ENCODE assay signal across 16 cellular contexts in the genomic region with DNA sequence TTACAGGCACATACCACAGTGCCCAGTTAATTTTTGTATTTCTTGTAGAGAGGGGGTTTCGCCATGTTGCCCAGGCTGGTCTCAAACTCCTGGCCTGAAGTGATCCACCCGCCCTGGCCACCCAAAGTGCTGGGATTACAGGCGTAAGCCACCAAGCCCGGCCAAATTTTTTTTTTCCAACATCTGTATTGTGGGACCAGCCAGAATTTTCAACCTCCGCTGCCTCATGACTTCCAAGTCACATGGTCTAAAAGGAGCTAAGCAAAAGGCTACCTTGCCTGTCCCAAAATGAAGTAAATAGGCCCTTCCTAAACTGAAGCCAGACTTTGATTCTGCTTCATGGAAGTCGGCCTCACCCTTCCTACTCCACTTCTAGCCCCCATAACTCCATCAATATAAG. TPM values are rescaled to one million over a fixed set of nuclear protein-coding genes. Genes with fewer than 3 reads are reported as not detected.
DNase-seq lines count a peak whose midpoint lies in the region; ATAC-seq and TF ChIP-seq lines count a peak whose summit lies in the region.
"Had no signal": no experiment of that assay in that cellular context is flagged by ENCODE, and none has a peak within 500 bp of the region (broad histone marks: within the 10 kb centered on the region; RNA-seq: fewer than 3 reads in every experiment).

No MANE protein-coding gene starts in this region.

- no peak for ATAC-seq in Right ventricle myocardium superior (ENCODE audit: poor library complexity)
- ATAC-seq: CD8-positive, alpha-beta T cell had no signal

- H3K36me3 ChIP-seq in left ventricle myocardium inferior (peaks cover 42% of the 10 kb centered on the region), neutrophil (peaks cover 75% of the 10 kb centered on the region), uterus (no peaks in the 10 kb centered on the region)

- H3K4me3 Mint-ChIP-seq in endothelial cell (ENCODE audit: unreplicated experiment) = peak overlapping the region; percentile 47
- H3K4me3 Mint-ChIP-seq: CD8-positive, alpha-beta T cell had no signal

- no peaks in the 10 kb centered on the region for H3K27me3 ChIP-seq in left ventricle myocardium inferior (ENCODE audit: low read depth)
- H3K27me3 ChIP-seq in neutrophil = no peaks in the 10 kb centered on the region
- H3K27me3 ChIP-seq in uterus = no peaks in the 10 kb centered on the region

- H3K4me1 Mint-ChIP-seq in endothelial cell (ENCODE audit: unreplicated experiment) = peaks cover 4% of the 10 kb centered on the region

- intact Hi-C loops in left ventricle myocardium inferior (cut with micrococcal nuclease) = no loop called here
- intact Hi-C loops in Right ventricle myocardium superior (cut with DNase I) = no loop called here
- intact Hi-C loops in uterus (cut with DNase I; ENCODE audit: low total_unique reads) = no loop called here

- no peaks in the 10 kb centered on the region for H3K9me3 ChIP-seq in left ventricle myocardium inferior (replicated peaks)
- H3K9me3 ChIP-seq in neutrophil = no peaks in the 10 kb centered on the region
- H3K9me3 ChIP-seq in uterus = no peaks in the 10 kb centered on the region

- no peak for DNase-seq in left ventricle myocardium inferior
- DNase-seq in Right ventricle myocardium superior = no peak
- DNase-seq in endothelial cell (ENCODE audit: low spot score) = no peak
- DNase-seq in uterus = peak in 1 of 2 donors; percentile 44
- DNase-seq in NCI-H2171 treated with DMSO at 0.1 percent for 48 hours (lab: John Stamatoyannopoulos, UW) = no peak
- DNase-seq in AG20443 (ENCODE audit: low spot score) = no peak
- DNase-seq: CD8-positive, alpha-beta T cell; DND-41; GDM1; HCEC 1CT; Karpas-422; MM.1S; NCI-H1417; NCI-H1930; NCI-H510A treated with DMSO at 0.1 percent for 48 hours had no signal

- H3K27ac ChIP-seq in left ventricle myocardium inferior (replicated peaks) = peak overlapping the region; percentile 80
- peak overlapping the region; percentile 81 for H3K27ac ChIP-seq in neutrophil
- peak overlapping the region; percentile 32 to 44 for H3K27ac ChIP-seq in uterus

- H3K27ac Mint-ChIP-seq in endothelial cell (ENCODE audit: unreplicated experiment) = no peak overlapping the region

- H3K4me3 ChIP-seq in left ventricle myocardium inferior (no peak overlapping the region), neutrophil (ENCODE audit: low read depth in 1 of 2, low read length in 1 of 2) (no peak overlapping the region), uterus (no peak overlapping the region)

- no peaks in the 10 kb centered on the region for H3K9me3 Mint-ChIP-seq in endothelial cell (ENCODE audit: unreplicated experiment)
- H3K9me3 Mint-ChIP-seq: CD8-positive, alpha-beta T cell had no signal

- peaks cover 68% of the 10 kb centered on the region for H3K4me1 ChIP-seq in left ventricle myocardium inferior
- H3K4me1 ChIP-seq in neutrophil (ENCODE audit: control insufficient read depth in 1 of 2, insufficient read depth in 1 of 2, low read depth in 1 of 2, low read length in 1 of 2) = peaks cover 39 to 42% of the 10 kb centered on the region in 2 experiments
- peaks cover 7 to 9% of the 10 kb centered on the region in 2 donors for H3K4me1 ChIP-seq in uterus

- no peak for TF ChIP-seq POLR2A in uterus (IDR thresholded peaks at IDR 0.05)

- H3K36me3 Mint-ChIP-seq in endothelial cell (ENCODE audit: low read depth, unreplicated experiment) = peaks cover 54% of the 10 kb centered on the region

- peaks cover 9% of the 10 kb centered on the region for H3K27me3 Mint-ChIP-seq in endothelial cell (ENCODE audit: unreplicated experiment)

- TF ChIP-seq CTCF in left ventricle myocardium inferior (IDR thresholded peaks at IDR 0.05; ENCODE audit: borderline replicate concordance) = no peak
- TF ChIP-seq CTCF in endothelial cell (IDR thresholded peaks at IDR 0.05; ENCODE audit: unreplicated experiment) = no peak
- no peak for TF ChIP-seq CTCF in neutrophil (IDR thresholded peaks at IDR 0.05)
- no peak for TF ChIP-seq CTCF in uterus (IDR thresholded peaks at IDR 0.05)

RNA-seq across cellular contexts. Expression of a gene that starts 4.2 kb away (rescaled TPM):
- total RNA-seq in left ventricle myocardium inferior (158 TPM), Right ventricle myocardium superior (158 TPM), endothelial cell (ENCODE audit: unreplicated experiment) (67.3 TPM), uterus (10 to 100 TPM; 18.4 to 58.3 (median 34.0) TPM)

RNA-seq across cellular contexts. Expression of a gene that starts 15.6 kb away (rescaled TPM):
- total RNA-seq in left ventricle myocardium inferior = 33.8 TPM
- total RNA-seq in Right ventricle myocardium superior = 29.4 TPM
- total RNA-seq in endothelial cell (ENCODE audit: unreplicated experiment) = 42.3 TPM
- total RNA-seq in uterus = 10 to 100 TPM in 3 of 4 donors, 1 to 10 TPM in 1; 7.3 to 80.8 (median 12.7) TPM

RNA-seq across cellular contexts. Expression of a gene that starts 20.9 kb away (rescaled TPM):
- 827 TPM for total RNA-seq in left ventricle myocardium inferior
- 534 TPM for total RNA-seq in Right ventricle myocardium superior
- total RNA-seq in endothelial cell (ENCODE audit: unreplicated experiment) = 7.3 TPM
- 1 to 10 TPM in 3 of 4 donors, not detected in 1; 2.8 to 3.7 (median 3.6) TPM for total RNA-seq in uterus

RNA-seq across cellular contexts. Expression of a gene that starts 23.5 kb away (rescaled TPM):
- total RNA-seq in left ventricle myocardium inferior = 182 TPM
- 179 TPM for total RNA-seq in Right ventricle myocardium superior
- total RNA-seq in endothelial cell (ENCODE audit: unreplicated experiment) = 874 TPM
- total RNA-seq in uterus = 100 to 1,000 TPM; 170 to 396 (median 304) TPM

RNA-seq across cellular contexts. Expression of a gene that starts 25.5 kb away (rescaled TPM):
- 3.1 TPM for total RNA-seq in left ventricle myocardium inferior
- 2.8 TPM for total RNA-seq in Right ventricle myocardium superior
- total RNA-seq in endothelial cell (ENCODE audit: unreplicated experiment) = 2.2 TPM
- total RNA-seq in uterus = 1 to 10 TPM in 1 of 4 donors, not detected in 3; 3.4 TPM

Comparison
In these comparisons a context has a peak if more than half of its experiments do, and no peak if none do; other contexts are left out.
1. RNA of a gene that starts 20.9 kb away (total RNA-seq): 827 TPM in left ventricle myocardium inferior (single experiment) and 534 TPM in Right ventricle myocardium superior (single experiment); 7.3 TPM in endothelial cell (single experiment) and 2.8 to 3.7 TPM in uterus; every median in the first group is over 10 times any median in the second.
2. Peak in every context shown above with its lines, with median percentiles within 50 percentile points of each other: H3K27ac ChIP-seq.